14 cellular contexts compared by ENCODE assay signal in genomic region chr17:68576811-68577551, GRCh38. TPM values are rescaled to one million over a fixed set of nuclear protein-coding genes. Genes with fewer than 3 reads are reported as not detected.
DNase-seq lines count a peak whose midpoint lies in the region; ATAC-seq and TF ChIP-seq lines count a peak whose summit lies in the region.
"Had no signal": no experiment of that assay in that cellular context is flagged by ENCODE, and none has a peak within 500 bp of the region (broad histone marks: within the 10 kb centered on the region; RNA-seq: fewer than 3 reads in every experiment).

No MANE protein-coding gene starts in this region.

- DNase-seq in HCEC 1CT, result peak; percentile 39
- DNase-seq in amniotic stem cell (lab: John Stamatoyannopoulos, UW), result peak; percentile 19
- peak; percentile 21 to 45 for DNase-seq in heart right ventricle
- peak; percentile 84 for DNase-seq in stromal cell of bone marrow (ENCODE audit: low read depth)
- DNase-seq in NCI-H524 (lab: John Stamatoyannopoulos, UW), result no peak
- no peak for DNase-seq in immature natural killer cell
- no peak for DNase-seq in stimulated activated CD4-positive, alpha-beta T cell treated with anti-CD3 and anti-CD28 coated beads, Interleukin-4, amount 100 ng/mL, for 4 hours
- DNase-seq: activated T-cell treated with anti-CD3 and anti-CD28 coated beads, Interleukin-2, amount 50 U/mL, for 72 hours; DND-41; NCI-H1048 had no signal

- H3K4me3 Mint-ChIP-seq in immature natural killer cell, result no peak overlapping the region
- H3K4me3 Mint-ChIP-seq: activated T-cell treated with anti-CD3 and anti-CD28 coated beads, Interleukin-2, amount 50 U/mL, for 72 hours; dendritic cell treated with granulocyte-macrophage colony-stimulating factor and Interleukin-4, amounts not matched to agents 40 ng/mL and 50 ng/mL, for 4 days had no signal

- peak overlapping the region in 8 of 10 donors; percentile 7 to 89 (median 50) for H3K27ac ChIP-seq in heart right ventricle

- no peak overlapping the region for H3K4me3 ChIP-seq in heart right ventricle
- H3K4me3 ChIP-seq: HAP-1, tibial nerve had no signal

- no peaks in the 10 kb centered on the region for H3K9me3 Mint-ChIP-seq in immature natural killer cell
- H3K9me3 Mint-ChIP-seq: activated T-cell treated with anti-CD3 and anti-CD28 coated beads, Interleukin-2, amount 50 U/mL, for 72 hours; dendritic cell treated with granulocyte-macrophage colony-stimulating factor and Interleukin-4, amounts not matched to agents 40 ng/mL and 50 ng/mL, for 4 days had no signal

- TF ChIP-seq CTCF in heart right ventricle (IDR thresholded peaks at IDR 0.05), result peak in 2 of 9 donors; percentile 10 to 12

- peaks cover 0 to 8% (median 0%) of the 10 kb centered on the region in 11 donors for H3K9me3 ChIP-seq in heart right ventricle
- H3K9me3 ChIP-seq: HAP-1, tibial nerve had no signal

- intact Hi-C loops in heart right ventricle (cut with DNase I), result no loop called here

- no peak overlapping the region for H3K27ac Mint-ChIP-seq in immature natural killer cell
- H3K27ac Mint-ChIP-seq: activated T-cell treated with anti-CD3 and anti-CD28 coated beads, Interleukin-2, amount 50 U/mL, for 72 hours; dendritic cell treated with granulocyte-macrophage colony-stimulating factor and Interleukin-4, amounts not matched to agents 40 ng/mL and 50 ng/mL, for 4 days had no signal

- H3K27me3 ChIP-seq in heart right ventricle, result no peaks in the 10 kb centered on the region
- H3K27me3 ChIP-seq: tibial nerve had no signal

- H3K27me3 Mint-ChIP-seq in immature natural killer cell (ENCODE audit: low read depth in 3 of 3), result no peaks in the 10 kb centered on the region

- H3K36me3 Mint-ChIP-seq in immature natural killer cell, result no peaks in the 10 kb centered on the region

- 63 to 67% methylated on average over 8 of the region's 8 CpGs for WGBS in heart right ventricle, 2 donors

- peaks cover 0 to 72% (median 4%) of the 10 kb centered on the region in 9 donors for H3K4me1 ChIP-seq in heart right ventricle
- H3K4me1 ChIP-seq: HAP-1 had no signal

- no peaks in the 10 kb centered on the region for H3K4me1 Mint-ChIP-seq in immature natural killer cell

- H3K36me3 ChIP-seq in heart right ventricle, result peaks cover 0 to 3% (median 0%) of the 10 kb centered on the region in 9 donors
- H3K36me3 ChIP-seq: HAP-1, tibial nerve had no signal

- ATAC-seq in heart right ventricle, result peak; percentile 73 to 85 (median 78)
- ATAC-seq: activated T-cell treated with anti-CD3 and anti-CD28 coated beads, Interleukin-2, amount 50 U/mL, for 72 hours had no signal

RNA-seq across cellular contexts. Expression of gene FAM20A, which starts 24.2 kb away (rescaled TPM):
- 10 to 100 TPM in 1 of 10 donors, 1 to 10 TPM in 9; 3.1 to 18.1 (median 7.7) TPM for total RNA-seq in heart right ventricle
- polyA plus RNA-seq in heart right ventricle (10 to 100 TPM in 1 of 2 donors, 1 to 10 TPM in 1; 3.1 to 12.4 TPM), immature natural killer cell (not detected)
- total RNA-seq: activated T-cell treated with anti-CD3 and anti-CD28 coated beads, Interleukin-2, amount 50 U/mL, for 72 hours had no signal
- polyA plus RNA-seq: neural cell had no signal

Comparison
In these comparisons a context has a peak if more than half of its experiments do, and no peak if none do; other contexts are left out.
1. DNase-seq: peak in HCEC 1CT (single experiment), amniotic stem cell (single experiment), heart right ventricle (2 of 2) and stromal cell of bone marrow (single experiment); none in NCI-H524 (0 of 2), immature natural killer cell (0 of 3) and stimulated activated CD4-positive, alpha-beta T cell treated with anti-CD3 and anti-CD28 coated beads, Interleukin-4, amount 100 ng/mL, for 4 hours (0 of 2).
2. RNA of gene FAM20A, which starts 24.2 kb away (polyA plus RNA-seq): 3.1 to 12.4 TPM in heart right ventricle; not detected in immature natural killer cell; every median in the first group is over 4 times any median in the second.